Comparison of ENCODE assay signal across 9 cellular contexts in genomic region chr19:9309974-9310446, GRCh38. TPM values are rescaled to one million over a fixed set of nuclear protein-coding genes. Genes with fewer than 3 reads are reported as not detected.
A peak's percentile ranks its signal among the peaks of the same experiment; 100 is the strongest.
DNase-seq lines count a peak whose midpoint lies in the region; ATAC-seq, FAIRE-seq and TF ChIP-seq lines count a peak whose summit lies in the region.
"Had no signal": no experiment of that assay in that cellular context is flagged by ENCODE, and none has a peak within 500 bp of the region (broad histone marks: within the 10 kb centered on the region; RNA-seq: fewer than 3 reads in every experiment).

No MANE protein-coding gene starts in this region.

- peak overlapping the region; percentile 53; the same call in 1 of the 3 replicates for H2BK15ac ChIP-seq in IMR-90 (ENCODE audit: low read depth, low read length)

- ATAC-seq in GM21619 (IDR thresholded peaks at IDR 0.05; ENCODE audit: unreplicated experiment): peak; percentile 49
- ATAC-seq in IMR-90 (ENCODE audit: low read depth): peak; percentile 88
- ATAC-seq in K562: peak; percentile 95

- TF ChIP-seq EP300 in K562 (IDR thresholded peaks at IDR 0.05; ENCODE audit: low read length): no peak

- H3K9me1 ChIP-seq in IMR-90 (ENCODE audit: insufficient read depth, low read length) (no peaks in the 10 kb centered on the region; the same call in 1 of the 2 replicates), K562 (ENCODE audit: control insufficient read depth, insufficient read depth, low read length) (no peaks in the 10 kb centered on the region)

- peak overlapping the region; percentile 86 for H3K9ac ChIP-seq in ES-I3 (ENCODE audit: low read depth, low read length)
- 0 out of 2 replicates have a peak overlapping the region, but pooled peaks have one; percentile 15 for H3K9ac ChIP-seq in IMR-90 (ENCODE audit: low read depth, low read length)
- peak overlapping the region; percentile 88 to 95 for H3K9ac ChIP-seq in K562 (ENCODE audit: insufficient read depth in 1 of 2, low read depth in 2 of 2, low read length in 2 of 2)

- no peak overlapping the region for H3K23ac ChIP-seq in IMR-90 (ENCODE audit: low read depth, low read length)

- intact Hi-C loops in IMR-90 (cut with micrococcal nuclease) (loop anchor here (1.0 to 10.0 kb wide), 3 partner anchors 14 to 275 kb away; partner anchors contain the start of genes ZNF121, ZNF317 and ZNF559), OCI-LY7 (cut with micrococcal nuclease; ENCODE audit: unreplicated experiment) (loop anchor here (1.0 to 10.0 kb wide), 4 partner anchors 13 to 485 kb away; no protein-coding TSS in a partner anchor), K562 (cut with micrococcal nuclease) (loop anchor here (5.0 kb wide), 3 partner anchors 168 to 482 kb away; partner anchors contain the start of genes ZNF121 and ZNF317)

- POLR2A ChIA-PET in IMR-90 (lab: Charles Lee; ENCODE audit: unreplicated experiment) (no interaction called here), OCI-LY7 (lab: Charles Lee) (interaction anchor here (0.9 kb wide), 1 partner anchor 15 kb away, joined by 4 read pairs; no protein-coding TSS in a partner anchor), K562 (lab: Yijun Ruan, JAX) (interaction anchor here (1.4 kb wide), 1 partner anchor 13 kb away, joined by 3 read pairs; the partner anchor contains the start of gene ZNF559)

- FAIRE-seq in K562 (lab: Jason Lieb, UNC): no peak

- peak overlapping the region; percentile 62 for H3K14ac ChIP-seq in IMR-90 (replicated peaks; ENCODE audit: low read depth, low read length)

- no peak overlapping the region for H2AK5ac ChIP-seq in IMR-90 (ENCODE audit: low read depth, low read length)

- peak overlapping the region; percentile 44 for H3K27ac ChIP-seq in IMR-90 (ENCODE audit: insufficient read depth, low read length)
- peak overlapping the region; percentile 69 for H3K27ac ChIP-seq in OCI-LY7 (ENCODE audit: low read depth, low read length, poor library complexity, severe bottlenecking)
- H3K27ac ChIP-seq in K562 (ENCODE audit: extremely low read depth, low read depth, low read length): peak overlapping the region; percentile 84
- no peak overlapping the region for H3K27ac ChIP-seq in iPS DF 6.9 (ENCODE audit: low read length)

- H2BK120ac ChIP-seq in IMR-90 (ENCODE audit: low read depth, low read length): peak overlapping the region; percentile 91

- H3K79me1 ChIP-seq in IMR-90 (ENCODE audit: low read depth in 1 of 2, low read length in 2 of 2): peaks cover 2% of the 10 kb centered on the region in 2 experiments; a peak in 1 of 4 replicates

- peak overlapping the region; percentile 71 for H2AK9ac ChIP-seq in IMR-90 (replicated peaks; ENCODE audit: low read depth, low read length, poor library complexity)

- TF ChIP-seq RAD21 in IMR-90 (IDR thresholded peaks at IDR 0.05; ENCODE audit: low read length) (no peak), K562 (CRISPR knock-in tag; conservative IDR thresholded peaks at IDR 0.05 in 1 of 2, IDR thresholded peaks at IDR 0.05 in 1 of 2) (no peak)

- H3K79me2 ChIP-seq in OCI-LY7 (ENCODE audit: insufficient read depth, low read depth, low read length) (peaks cover 9% of the 10 kb centered on the region; the same call in 1 of the 2 replicates), K562 (ENCODE audit: control insufficient read depth, insufficient read depth, low read length) (peaks cover 7% of the 10 kb centered on the region)

- H3K4me3 ChIP-seq in IMR-90 (ENCODE audit: insufficient read depth, low read depth, low read length) (peak overlapping the region; percentile 94), OCI-LY7 (ENCODE audit: low read depth, low read length, poor library complexity, severe bottlenecking) (peak overlapping the region; percentile 80), K562 (peak overlapping the region; percentile 99), iPS DF 6.9 (ENCODE audit: low read length) (peak overlapping the region; percentile 73; the same call in 1 of the 2 replicates), skeletal muscle cell (ENCODE audit: low read depth, low read length) (peak overlapping the region; percentile 77)

- H3K36me3 ChIP-seq in ES-I3 (ENCODE audit: insufficient read depth, low read length) (no peaks in the 10 kb centered on the region), IMR-90 (ENCODE audit: control insufficient read depth, insufficient read depth, low read length) (no peaks in the 10 kb centered on the region; the same call in 1 of the 2 replicates), OCI-LY7 (ENCODE audit: insufficient read depth, low read length) (0 out of 2 replicates have a peak, but pooled peaks cover 1% of the 10 kb centered on the region), K562 (ENCODE audit: control insufficient read depth, insufficient read depth, low read length) (no peaks in the 10 kb centered on the region), iPS DF 6.9 (ENCODE audit: control insufficient read depth, insufficient read depth, low read length) (no peaks in the 10 kb centered on the region)

- H4K8ac ChIP-seq in IMR-90 (ENCODE audit: low read depth in 2 of 2, low read length in 2 of 2): peak overlapping the region; percentile 78 to 92

- H2BK5ac ChIP-seq in IMR-90 (ENCODE audit: low read depth, low read length, poor library complexity, severe bottlenecking): peak overlapping the region; percentile 52

- DNase-seq in IMR-90 (peak; percentile 84), OCI-LY7 (ENCODE audit: low spot score) (peak; percentile 93), K562 (ENCODE audit: extremely low read depth in 1 of 4, low spot score in 3 of 4) (peak; percentile 90 to 95 (median 93)), iPS DF 6.9 (ENCODE audit: low read depth, low spot score) (peak; percentile 55), skeletal muscle cell (ENCODE audit: low read depth) (peak; percentile 60), foreskin melanocyte (no peak)

- H3K9me2 ChIP-seq in OCI-LY7 (ENCODE audit: insufficient read depth, low read length): no peaks in the 10 kb centered on the region

- 0% methylated on average over 4 of the region's 13 CpGs; no CpG with 5 or more reads in 1 of the 2 experiments for WGBS in IMR-90 (ENCODE audit: extremely low coverage in 2 of 2, insufficient read length in 1 of 2), 2 experiments
- WGBS in K562 (ENCODE audit: insufficient coverage, low coverage, missing lambda C conversion rate): 8% methylated on average over 13 of the region's 13 CpGs
- no CpG with 5 or more reads among the region's 13 CpGs for WGBS in iPS DF 6.9 (ENCODE audit: insufficient coverage, insufficient read length)

- no peak for TF ChIP-seq POLR2A in IMR-90 (IDR thresholded peaks at IDR 0.05; ENCODE audit: low read depth, low read length)
- TF ChIP-seq POLR2A in K562 (conservative IDR thresholded peaks at IDR 0.05): no peak

- in situ Hi-C loops in IMR-90 (cut with MboI; ENCODE audit: low sequenced_read_pairs): no loop called here
- in situ Hi-C loops in K562 (cut with MboI): no loop called here

- 0 out of 2 replicates have a peak overlapping the region, but pooled peaks have one; percentile 1 for H3K18ac ChIP-seq in IMR-90 (ENCODE audit: low read depth, low read length)

- no peaks in the 10 kb centered on the region for H3K9me3 ChIP-seq in ES-I3 (ENCODE audit: control insufficient read depth, insufficient read depth, low read length)
- H3K9me3 ChIP-seq in IMR-90 (ENCODE audit: control insufficient read depth, insufficient read depth, low read length): no peaks in the 10 kb centered on the region; the same call in 1 of the 2 replicates
- peaks cover 6% of the 10 kb centered on the region; the same call in 1 of the 2 replicates for H3K9me3 ChIP-seq in OCI-LY7 (ENCODE audit: low read length)
- no peaks in the 10 kb centered on the region for H3K9me3 ChIP-seq in K562 (replicated peaks; ENCODE audit: control insufficient read depth, insufficient read depth, low read depth, low read length)
- H3K9me3 ChIP-seq in iPS DF 6.9 (ENCODE audit: control insufficient read depth, insufficient read depth, low read length): no peaks in the 10 kb centered on the region; the same call in 1 of the 2 replicates

- H4K91ac ChIP-seq in IMR-90 (ENCODE audit: insufficient read depth, low read depth, low read length): peak overlapping the region; percentile 91

- H3K4me1 ChIP-seq in ES-I3 (ENCODE audit: insufficient read depth, low read length) (no peaks in the 10 kb centered on the region), IMR-90 (ENCODE audit: control insufficient read depth, insufficient read depth, low read length) (0 out of 2 replicates have a peak, but pooled peaks cover 2% of the 10 kb centered on the region), OCI-LY7 (ENCODE audit: insufficient read depth, low read length, poor library complexity, severe bottlenecking) (peaks cover 12% of the 10 kb centered on the region), K562 (replicated peaks in 1 of 2; ENCODE audit: control insufficient read depth in 2 of 2, insufficient read depth in 2 of 2, low read length in 2 of 2) (peaks cover 3 to 6% of the 10 kb centered on the region in 2 experiments; a peak in 2 of 5 replicates), iPS DF 6.9 (ENCODE audit: control insufficient read depth, insufficient read depth, low read length) (no peaks in the 10 kb centered on the region; the same call in 1 of the 2 replicates)

- no TSS peak for BruUV-seq in IMR-90 (replicated peaks; lab: Mats Ljungman, UMichigan)
- BruUV-seq in OCI-LY7 (replicated peaks; lab: Mats Ljungman, UMichigan): no TSS peak
- no TSS peak for BruUV-seq in K562 (replicated peaks; lab: Mats Ljungman, UMichigan)

- CTCF ChIA-PET in IMR-90 (lab: Yijun Ruan, JAX) (no interaction called here), OCI-LY7 (lab: Charles Lee; ENCODE audit: unreplicated experiment) (interaction anchor here (0.6 kb wide), 1 partner anchor 494 kb away, joined by 3 read pairs; no protein-coding TSS in a partner anchor), K562 (lab: Yijun Ruan, JAX; ENCODE audit: low intra/inter-chr PET ratio) (no interaction called here)

- peak overlapping the region; percentile 13 for H4K5ac ChIP-seq in IMR-90 (ENCODE audit: low read depth, low read length)

- peak overlapping the region; percentile 63; the same call in 1 of the 2 replicates for H3K56ac ChIP-seq in IMR-90 (ENCODE audit: extremely low read depth, insufficient read depth, low read length)

- TF ChIP-seq CTCF in IMR-90 (conservative IDR thresholded peaks at IDR 0.05; ENCODE audit: low read depth, low read length) (no peak), OCI-LY7 (conservative IDR thresholded peaks at IDR 0.05; ENCODE audit: low read length) (no peak), K562 (IDR thresholded peaks at IDR 0.05 in 2 of 3, conservative IDR thresholded peaks at IDR 0.05 in 1 of 3; ENCODE audit: insufficient read depth in 2 of 3, low read depth in 1 of 3, low read length in 3 of 3) (no peak)

- peak overlapping the region; percentile 99 for H2AFZ ChIP-seq in IMR-90 (replicated peaks; ENCODE audit: low read length, poor library complexity)
- H2AFZ ChIP-seq in OCI-LY7 (ENCODE audit: low read length): peak overlapping the region; percentile 97
- peak overlapping the region; percentile 99 for H2AFZ ChIP-seq in K562 (ENCODE audit: low read depth, low read length)

- H3K27me3 ChIP-seq in IMR-90 (ENCODE audit: control insufficient read depth, insufficient read depth, low read length) (no peaks in the 10 kb centered on the region), K562 (ENCODE audit: control insufficient read depth in 2 of 2, insufficient read depth in 2 of 2, low read length in 2 of 2) (no peaks in the 10 kb centered on the region), iPS DF 6.9 (ENCODE audit: control insufficient read depth, insufficient read depth, low read length) (no peaks in the 10 kb centered on the region)

- H3K4ac ChIP-seq in IMR-90 (ENCODE audit: low read depth, low read length): peak overlapping the region; percentile 84

- H3K4me2 ChIP-seq in IMR-90 (ENCODE audit: low read depth, low read length): peak overlapping the region; percentile 44
- peak overlapping the region; percentile 68 for H3K4me2 ChIP-seq in OCI-LY7 (ENCODE audit: low read length)
- H3K4me2 ChIP-seq in K562 (ENCODE audit: insufficient read depth, low read length): peak overlapping the region; percentile 99

- H2BK20ac ChIP-seq in IMR-90 (ENCODE audit: low read depth, low read length): peak overlapping the region; percentile 73; the same call in 1 of the 2 replicates

- dilution Hi-C loops in IMR-90 (cut with HindIII; ENCODE audit: low sequenced_read_pairs, unreplicated experiment): no loop called here

- H4K20me1 ChIP-seq in IMR-90 (ENCODE audit: insufficient read depth, low read length) (no peaks in the 10 kb centered on the region), OCI-LY7 (ENCODE audit: insufficient read depth, low read length) (no peaks in the 10 kb centered on the region), K562 (replicated peaks; ENCODE audit: control insufficient read depth, insufficient read depth, low read length) (no peaks in the 10 kb centered on the region)

RNA-seq across cellular contexts. Expression of gene ZNF699, which starts 0.4 kb away (rescaled TPM):
- total RNA-seq in IMR-90 (2012; rRNA removed) (7.2 and 7.3 TPM in 2 replicates), OCI-LY7 (2022) (7.8 and 9.0 TPM in 2 replicates), K562 (2014; rRNA removed) (2.8 and 3.8 TPM in 2 replicates), K562 (2014; rRNA removed; fragmentation: Illumina TruSeq; extraction: Trizol) (3.1 and 4.4 TPM in 2 replicates), K562 (2015; rRNA removed; fragmentation: Illumina TruSeq; extraction: Trizol) (1.8 and 3.1 TPM in 2 replicates), K562 (2021) (3.0 and 4.1 TPM in 2 replicates)
- polyA plus RNA-seq in IMR-90 (2012; rRNA removed) (1.3 and 1.5 TPM in 2 replicates), K562 (2011; rRNA removed) (2.2 and 2.8 TPM in 2 replicates), K562 (2014; fragmentation: Illumina TruSeq; extraction: Trizol) (1.9 and 2.1 TPM in 2 replicates), K562 (2014; fragmentation: Nextera tagmentation; extraction: Ambion mirVana) (under 1 TPM; 0.08 to 0.25 TPM), K562 (2014; rRNA removed) (2.2 and 3.3 TPM in 2 replicates)
- polyA plus RNA-seq in IMR-90 (2012; cell fraction: cytosol; rRNA removed): 0.84 and 2.7 TPM in 2 replicates
- 4.9 and 6.5 TPM in 2 replicates for polyA plus RNA-seq in IMR-90 (2012; cell fraction: nucleus; rRNA removed; ENCODE audit: low replicate concordance)
- total RNA-seq in OCI-LY7 (2014; rRNA removed; shearing (Covaris generic)): 8.2 and 9.7 TPM in 2 replicates
- 11.2 and 14.9 TPM in 2 replicates for total RNA-seq in K562 (2011; cell fraction: chromatin; rRNA removed; ENCODE audit: low replicate concordance)
- total RNA-seq in K562 (2011; cell fraction: nucleolus; rRNA removed): 8.6 and 10.0 TPM in 2 replicates
- total RNA-seq in K562 (2011; cell fraction: nucleoplasm; rRNA removed): 6.0 and 10.3 TPM in 2 replicates
- 1.2 and 1.8 TPM in 2 replicates for polyA plus RNA-seq in K562 (2011; cell fraction: cytosol; rRNA removed)
- polyA plus RNA-seq in K562 (2011; cell fraction: nucleus; rRNA removed): 3.0 and 4.0 TPM in 2 replicates
- 0.62 and 1.2 TPM in 2 replicates for polyA plus RNA-seq in K562 (2012)
- polyA minus RNA-seq in K562 (2011; rRNA and poly(A)+ RNA removed): 8.5 and 10.2 TPM in 2 replicates
- 3.0 and 4.0 TPM in 2 replicates for polyA minus RNA-seq in K562 (2011; cell fraction: cytosol; rRNA and poly(A)+ RNA removed)
- polyA minus RNA-seq in K562 (2011; cell fraction: nucleus; rRNA and poly(A)+ RNA removed): 7.0 and 7.7 TPM in 2 replicates

RNA-seq across cellular contexts. Expression of gene ZNF559, which starts 14.0 kb away (rescaled TPM):
- total RNA-seq in IMR-90 (2012; rRNA removed) (8.8 and 9.4 TPM in 2 replicates), OCI-LY7 (2022) (18.6 and 22.3 TPM in 2 replicates), K562 (2014; rRNA removed) (4.0 and 4.3 TPM in 2 replicates), K562 (2014; rRNA removed; fragmentation: Illumina TruSeq; extraction: Trizol) (14.6 and 15.9 TPM in 2 replicates), K562 (2015; rRNA removed; fragmentation: Illumina TruSeq; extraction: Trizol) (10.5 and 11.5 TPM in 2 replicates), K562 (2021) (7.4 and 11.7 TPM in 2 replicates)
- polyA plus RNA-seq in IMR-90 (2012; rRNA removed) (6.8 and 9.9 TPM in 2 replicates), K562 (2011; rRNA removed) (12.2 and 21.5 TPM in 2 replicates), K562 (2014; fragmentation: Illumina TruSeq; extraction: Trizol) (11.6 and 14.5 TPM in 2 replicates), K562 (2014; fragmentation: Nextera tagmentation; extraction: Ambion mirVana) (10 to 100 TPM; 11.0 to 19.0 TPM), K562 (2014; rRNA removed) (9.4 and 11.5 TPM in 2 replicates)
- 1.3 and 2.7 TPM in 2 replicates for polyA plus RNA-seq in IMR-90 (2012; cell fraction: cytosol; rRNA removed)
- polyA plus RNA-seq in IMR-90 (2012; cell fraction: nucleus; rRNA removed; ENCODE audit: low replicate concordance): 1.7 and 19.3 TPM in 2 replicates
- 9.0 and 16.8 TPM in 2 replicates for total RNA-seq in OCI-LY7 (2014; rRNA removed; shearing (Covaris generic))
- total RNA-seq in K562 (2011; cell fraction: chromatin; rRNA removed; ENCODE audit: low replicate concordance): 12.6 and 50.6 TPM in 2 replicates
- total RNA-seq in K562 (2011; cell fraction: nucleolus; rRNA removed): 8.7 and 11.2 TPM in 2 replicates
- 16.9 and 22.1 TPM in 2 replicates for total RNA-seq in K562 (2011; cell fraction: nucleoplasm; rRNA removed)
- polyA plus RNA-seq in K562 (2011; cell fraction: cytosol; rRNA removed): 2.1 and 4.4 TPM in 2 replicates
- polyA plus RNA-seq in K562 (2011; cell fraction: nucleus; rRNA removed): 15.3 and 17.0 TPM in 2 replicates
- polyA plus RNA-seq in K562 (2012): 13.3 and 17.5 TPM in 2 replicates
- polyA minus RNA-seq in K562 (2011; rRNA and poly(A)+ RNA removed): 13.2 and 20.5 TPM in 2 replicates
- 3.5 and 4.9 TPM in 2 replicates for polyA minus RNA-seq in K562 (2011; cell fraction: cytosol; rRNA and poly(A)+ RNA removed)
- polyA minus RNA-seq in K562 (2011; cell fraction: nucleus; rRNA and poly(A)+ RNA removed): 6.9 and 7.7 TPM in 2 replicates

RNA-seq across cellular contexts. Expression of gene ZNF177, which starts 52.8 kb away (rescaled TPM):
- total RNA-seq in IMR-90 (2012; rRNA removed) (0.83 and 1.1 TPM in 2 replicates), OCI-LY7 (2022) (2.8 and 4.3 TPM in 2 replicates), K562 (2014; rRNA removed) (0.45 and 0.49 TPM in 2 replicates), K562 (2014; rRNA removed; fragmentation: Illumina TruSeq; extraction: Trizol) (0.64 and 1.2 TPM in 2 replicates), K562 (2015; rRNA removed; fragmentation: Illumina TruSeq; extraction: Trizol) (0.76 and 1.1 TPM in 2 replicates), K562 (2021) (0.45 and 0.82 TPM in 2 replicates)
- polyA plus RNA-seq in IMR-90 (2012; rRNA removed) (0.76 and 0.87 TPM in 2 replicates), K562 (2011; rRNA removed) (0.73 and 1.1 TPM in 2 replicates), K562 (2014; fragmentation: Illumina TruSeq; extraction: Trizol) (0.78 and 1.8 TPM in 2 replicates), K562 (2014; fragmentation: Nextera tagmentation; extraction: Ambion mirVana) (1 to 10 TPM in 1 of 2 experiments, under 1 TPM in 1; 0.25 to 1.2 TPM), K562 (2014; rRNA removed) (0.46 and 1.5 TPM in 2 replicates)
- polyA plus RNA-seq in IMR-90 (2012; cell fraction: cytosol; rRNA removed): 0.20 and 0.52 TPM in 2 replicates
- polyA plus RNA-seq in IMR-90 (2012; cell fraction: nucleus; rRNA removed; ENCODE audit: low replicate concordance): 0.53 and 4.9 TPM in 2 replicates
- total RNA-seq in OCI-LY7 (2014; rRNA removed; shearing (Covaris generic)): 1.8 and 2.4 TPM in 2 replicates
- 1.1 and 2.9 TPM in 2 replicates for total RNA-seq in K562 (2011; cell fraction: chromatin; rRNA removed; ENCODE audit: low replicate concordance)
- total RNA-seq in K562 (2011; cell fraction: nucleolus; rRNA removed): 0.83 and 0.92 TPM in 2 replicates
- total RNA-seq in K562 (2011; cell fraction: nucleoplasm; rRNA removed): 1.6 and 2.6 TPM in 2 replicates
- polyA plus RNA-seq in K562 (2011; cell fraction: cytosol; rRNA removed): 0.10 and 0.40 TPM in 2 replicates
- polyA plus RNA-seq in K562 (2011; cell fraction: nucleus; rRNA removed): 1.3 and 1.8 TPM in 2 replicates
- polyA plus RNA-seq in K562 (2012): 0.86 and 3.1 TPM in 2 replicates
- 0.77 and 1.0 TPM in 2 replicates for polyA minus RNA-seq in K562 (2011; rRNA and poly(A)+ RNA removed)
- not detected in 2 replicates for polyA minus RNA-seq in K562 (2011; cell fraction: cytosol; rRNA and poly(A)+ RNA removed)
- polyA minus RNA-seq in K562 (2011; cell fraction: nucleus; rRNA and poly(A)+ RNA removed): 0.40 and 0.78 TPM in 2 replicates

RNA-seq across cellular contexts. Expression of gene OR7E24, which starts 59.3 kb away (rescaled TPM):
- total RNA-seq in IMR-90 (2012; rRNA removed): not detected in 2 replicates
- not detected in 2 replicates for polyA plus RNA-seq in IMR-90 (2012; rRNA removed)
- not detected in 2 replicates for polyA plus RNA-seq in IMR-90 (2012; cell fraction: cytosol; rRNA removed)
- polyA plus RNA-seq in IMR-90 (2012; cell fraction: nucleus; rRNA removed; ENCODE audit: low replicate concordance): not detected in 2 replicates
- not detected in 2 replicates for total RNA-seq in OCI-LY7 (2014; rRNA removed; shearing (Covaris generic))
- not detected in 2 replicates for total RNA-seq in OCI-LY7 (2022)
- total RNA-seq in K562 (2011; cell fraction: chromatin; rRNA removed; ENCODE audit: low replicate concordance): not detected in 2 replicates
- not detected in 2 replicates for total RNA-seq in K562 (2011; cell fraction: nucleolus; rRNA removed)
- total RNA-seq in K562 (2011; cell fraction: nucleoplasm; rRNA removed): not detected in 2 replicates
- total RNA-seq in K562 (2014; rRNA removed): not detected in 2 replicates
- total RNA-seq in K562 (2014; rRNA removed; fragmentation: Illumina TruSeq; extraction: Trizol): not detected in 2 replicates
- total RNA-seq in K562 (2015; rRNA removed; fragmentation: Illumina TruSeq; extraction: Trizol): not detected in 2 replicates
- not detected in 2 replicates for total RNA-seq in K562 (2021)
- polyA plus RNA-seq in K562 (2011; rRNA removed): not detected in 2 replicates
- not detected in 2 replicates for polyA plus RNA-seq in K562 (2011; cell fraction: cytosol; rRNA removed)
- polyA plus RNA-seq in K562 (2011; cell fraction: nucleus; rRNA removed): not detected in 2 replicates
- not detected in 2 replicates for polyA plus RNA-seq in K562 (2012)
- not detected in 2 replicates for polyA plus RNA-seq in K562 (2014; fragmentation: Illumina TruSeq; extraction: Trizol)
- not detected for polyA plus RNA-seq in K562 (2014; fragmentation: Nextera tagmentation; extraction: Ambion mirVana)
- polyA plus RNA-seq in K562 (2014; rRNA removed): not detected in 2 replicates
- polyA minus RNA-seq in K562 (2011; rRNA and poly(A)+ RNA removed): not detected in 2 replicates
- not detected in 2 replicates for polyA minus RNA-seq in K562 (2011; cell fraction: cytosol; rRNA and poly(A)+ RNA removed)
- not detected in 2 replicates for polyA minus RNA-seq in K562 (2011; cell fraction: nucleus; rRNA and poly(A)+ RNA removed)
- total RNA-seq: renal cortical epithelial cell had no signal

Comparison
In these comparisons a context has a peak if more than half of its experiments do, and no peak if none do; other contexts are left out.
1. H3K9ac ChIP-seq: peak in every context shown above with its lines; median percentile 92 in K562; 86 in ES-I3; 15 in IMR-90.
2. H3K4me2 ChIP-seq: peak in every context shown above with its lines; median percentile 99 in K562; 68 in OCI-LY7; 44 in IMR-90.